ENCODE assay signal across 7 cellular contexts in genomic region chr12:117032593-117033381, GRCh38.
DNase-seq lines count a peak whose midpoint lies in the region; ATAC-seq lines count a peak whose summit lies in the region.

No MANE protein-coding gene starts in this region.

- peak; percentile 33 for ATAC-seq in activated naive CD8-positive, alpha-beta T cell treated with anti-CD3 and anti-CD28 coated beads, Interleukin-2, amount 50 U/mL, for 24 hours
- ATAC-seq in stimulated activated memory B cell treated with anti-CD40 and anti-IgM and Interleukin-4, amounts not matched to agents 10 μg/mL and 1 μg/mL and 100 μg/mL, for 72 hours, result peak; percentile 59
- no peak for ATAC-seq in GM21619 (IDR thresholded peaks at IDR 0.05; ENCODE audit: unreplicated experiment)
- ATAC-seq in GM18517 (IDR thresholded peaks at IDR 0.05; ENCODE audit: unreplicated experiment), result no peak

- peaks cover 2% of the 10 kb centered on the region for H3K27me3 Mint-ChIP-seq in activated naive CD8-positive, alpha-beta T cell treated with anti-CD3 and anti-CD28 coated beads, Interleukin-2, amount 50 U/mL, for 24 hours
- peaks cover 0 to 4% (median 0%) of the 10 kb centered on the region in 3 donors for H3K27me3 Mint-ChIP-seq in immature natural killer cell (ENCODE audit: low read depth in 3 of 3)
- peaks cover 17% of the 10 kb centered on the region for H3K27me3 Mint-ChIP-seq in stimulated activated memory B cell treated with anti-CD40 and anti-IgM and Interleukin-4, amounts not matched to agents 10 μg/mL and 1 μg/mL and 100 μg/mL, for 72 hours

- peaks cover 3% of the 10 kb centered on the region for H3K36me3 Mint-ChIP-seq in activated naive CD8-positive, alpha-beta T cell treated with anti-CD3 and anti-CD28 coated beads, Interleukin-2, amount 50 U/mL, for 24 hours (ENCODE audit: low read depth)
- peaks cover 8 to 32% (median 14%) of the 10 kb centered on the region in 3 donors for H3K36me3 Mint-ChIP-seq in immature natural killer cell
- peaks cover 44% of the 10 kb centered on the region for H3K36me3 Mint-ChIP-seq in stimulated activated memory B cell treated with anti-CD40 and anti-IgM and Interleukin-4, amounts not matched to agents 10 μg/mL and 1 μg/mL and 100 μg/mL, for 72 hours

- no peaks in the 10 kb centered on the region for H3K9me3 Mint-ChIP-seq in activated naive CD8-positive, alpha-beta T cell treated with anti-CD3 and anti-CD28 coated beads, Interleukin-2, amount 50 U/mL, for 24 hours
- no peaks in the 10 kb centered on the region for H3K9me3 Mint-ChIP-seq in immature natural killer cell
- no peaks in the 10 kb centered on the region for H3K9me3 Mint-ChIP-seq in stimulated activated memory B cell treated with anti-CD40 and anti-IgM and Interleukin-4, amounts not matched to agents 10 μg/mL and 1 μg/mL and 100 μg/mL, for 72 hours

- peaks cover 6% of the 10 kb centered on the region for H3K4me1 Mint-ChIP-seq in activated naive CD8-positive, alpha-beta T cell treated with anti-CD3 and anti-CD28 coated beads, Interleukin-2, amount 50 U/mL, for 24 hours
- H3K4me1 Mint-ChIP-seq in immature natural killer cell, result peaks cover 16 to 24% of the 10 kb centered on the region in 2 donors
- H3K4me1 Mint-ChIP-seq in stimulated activated memory B cell treated with anti-CD40 and anti-IgM and Interleukin-4, amounts not matched to agents 10 μg/mL and 1 μg/mL and 100 μg/mL, for 72 hours, result peaks cover 29% of the 10 kb centered on the region

- no peak overlapping the region for H3K4me3 Mint-ChIP-seq in activated naive CD8-positive, alpha-beta T cell treated with anti-CD3 and anti-CD28 coated beads, Interleukin-2, amount 50 U/mL, for 24 hours
- peak overlapping the region in 4 of 5 donors; percentile 41 to 67 (median 54) for H3K4me3 Mint-ChIP-seq in immature natural killer cell
- peak overlapping the region; percentile 59 for H3K4me3 Mint-ChIP-seq in stimulated activated memory B cell treated with anti-CD40 and anti-IgM and Interleukin-4, amounts not matched to agents 10 μg/mL and 1 μg/mL and 100 μg/mL, for 72 hours

- no peak overlapping the region for H3K27ac Mint-ChIP-seq in activated naive CD8-positive, alpha-beta T cell treated with anti-CD3 and anti-CD28 coated beads, Interleukin-2, amount 50 U/mL, for 24 hours
- peak overlapping the region in 2 of 6 donors; percentile 17 to 28 for H3K27ac Mint-ChIP-seq in immature natural killer cell
- peak overlapping the region; percentile 46 for H3K27ac Mint-ChIP-seq in stimulated activated memory B cell treated with anti-CD40 and anti-IgM and Interleukin-4, amounts not matched to agents 10 μg/mL and 1 μg/mL and 100 μg/mL, for 72 hours

- peak; percentile 57 for DNase-seq in NCI-H1092 (lab: John Stamatoyannopoulos, UW)
- no peak for DNase-seq in activated naive CD8-positive, alpha-beta T cell treated with anti-CD3 and anti-CD28 coated beads, Interleukin-2, amount 50 U/mL, for 24 hours
- peak; percentile 29 to 43 (median 39) for DNase-seq in immature natural killer cell
- DNase-seq in stimulated activated CD4-positive, alpha-beta T cell treated with anti-CD3 and anti-CD28 coated beads, Interleukin-4, amount 100 ng/mL, for 1 hour, result no peak

Comparison
In these comparisons a context has a peak if more than half of its experiments do, and no peak if none do; other contexts are left out.
1. DNase-seq: peak in NCI-H1092 (single experiment) and immature natural killer cell (3 of 3); none in activated naive CD8-positive, alpha-beta T cell treated with anti-CD3 and anti-CD28 coated beads, Interleukin-2, amount 50 U/mL, for 24 hours (single experiment) and stimulated activated CD4-positive, alpha-beta T cell treated with anti-CD3 and anti-CD28 coated beads, Interleukin-4, amount 100 ng/mL, for 1 hour (single experiment).
2. ATAC-seq: peak in activated naive CD8-positive, alpha-beta T cell treated with anti-CD3 and anti-CD28 coated beads, Interleukin-2, amount 50 U/mL, for 24 hours (single experiment) and stimulated activated memory B cell treated with anti-CD40 and anti-IgM and Interleukin-4, amounts not matched to agents 10 μg/mL and 1 μg/mL and 100 μg/mL, for 72 hours (single experiment); none in GM21619 (single experiment) and GM18517 (single experiment).